9 cellular contexts compared by ENCODE assay signal in the genomic region with DNA sequence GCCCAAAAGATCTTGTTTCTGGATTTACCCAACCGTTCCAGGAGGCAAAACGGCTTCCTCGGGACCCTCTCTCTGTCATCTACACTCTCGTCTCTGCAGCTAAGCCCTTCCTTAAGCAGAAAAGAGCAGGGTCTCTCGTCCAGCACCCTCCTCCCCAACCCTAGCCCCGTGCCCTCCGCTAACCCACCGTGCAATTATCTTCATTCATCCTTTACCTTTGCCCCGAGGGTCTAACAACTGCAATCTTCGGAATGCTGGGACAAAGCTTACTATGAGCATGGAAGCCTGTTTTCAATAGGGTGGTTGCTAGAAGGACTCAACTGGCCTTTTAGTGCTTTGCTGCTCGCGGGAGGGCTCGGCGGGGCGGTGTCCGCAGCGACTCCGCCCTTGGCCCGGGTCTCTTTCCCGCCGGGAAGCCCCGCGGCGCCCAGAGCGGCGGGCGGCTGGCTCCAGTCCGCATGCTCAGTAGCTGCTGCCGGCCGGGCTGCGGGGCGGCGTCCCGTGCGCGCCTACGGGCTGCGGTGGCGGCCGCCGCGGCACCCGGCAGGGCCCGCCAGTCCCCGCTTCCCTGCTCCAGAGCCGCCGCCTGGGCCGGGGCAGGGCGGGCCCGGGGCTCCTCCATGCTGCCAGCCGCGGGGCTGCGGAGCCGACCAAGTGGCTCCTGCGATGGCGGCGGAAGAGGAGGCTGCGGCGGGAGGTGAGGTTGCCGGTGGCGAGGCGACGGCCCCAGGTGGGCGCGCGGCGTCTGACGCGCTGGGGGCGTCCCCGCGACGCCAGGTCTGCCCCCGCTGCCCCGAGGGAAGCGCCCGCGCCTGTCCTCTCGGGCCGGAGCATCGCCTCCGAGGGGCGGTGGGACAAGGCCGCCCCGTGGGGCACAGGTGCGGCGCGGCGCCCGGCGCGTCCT. TPM values are rescaled to one million over a fixed set of nuclear protein-coding genes. Genes with fewer than 3 reads are reported as not detected.
A peak's percentile ranks its signal among the peaks of the same experiment; 100 is the strongest.
DNase-seq lines count a peak whose midpoint lies in the region; ATAC-seq and TF ChIP-seq lines count a peak whose summit lies in the region.
"Had no signal": no experiment of that assay in that cellular context is flagged by ENCODE, and none has a peak within 500 bp of the region (broad histone marks: within the 10 kb centered on the region; RNA-seq: fewer than 3 reads in every experiment).

A gene with protein sequence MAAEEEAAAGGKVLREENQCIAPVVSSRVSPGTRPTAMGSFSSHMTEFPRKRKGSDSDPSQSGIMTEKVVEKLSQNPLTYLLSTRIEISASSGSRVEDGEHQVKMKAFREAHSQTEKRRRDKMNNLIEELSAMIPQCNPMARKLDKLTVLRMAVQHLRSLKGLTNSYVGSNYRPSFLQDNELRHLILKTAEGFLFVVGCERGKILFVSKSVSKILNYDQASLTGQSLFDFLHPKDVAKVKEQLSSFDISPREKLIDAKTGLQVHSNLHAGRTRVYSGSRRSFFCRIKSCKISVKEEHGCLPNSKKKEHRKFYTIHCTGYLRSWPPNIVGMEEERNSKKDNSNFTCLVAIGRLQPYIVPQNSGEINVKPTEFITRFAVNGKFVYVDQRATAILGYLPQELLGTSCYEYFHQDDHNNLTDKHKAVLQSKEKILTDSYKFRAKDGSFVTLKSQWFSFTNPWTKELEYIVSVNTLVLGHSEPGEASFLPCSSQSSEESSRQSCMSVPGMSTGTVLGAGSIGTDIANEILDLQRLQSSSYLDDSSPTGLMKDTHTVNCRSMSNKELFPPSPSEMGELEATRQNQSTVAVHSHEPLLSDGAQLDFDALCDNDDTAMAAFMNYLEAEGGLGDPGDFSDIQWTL (plus strand): TSS at position 430 of the 904 bp plus-strand sequence. CDS start 237 bp downstream, at position 667.

- peak within 1 kb of the TSS; percentile 82 for H3K4me3 ChIP-seq in lung

- DNase-seq in DMS 273 (lab: John Stamatoyannopoulos, UW; ENCODE audit: unreplicated experiment) (peak; percentile 78), DMS 273 treated with DMSO at 0.1 percent for 48 hours (lab: John Stamatoyannopoulos, UW) (no peak), NCI-H1105 treated with DMSO at 0.1 percent for 48 hours (lab: John Stamatoyannopoulos, UW) (peak; percentile 69), WTC11 (ENCODE audit: low spot score) (peak; percentile 67), dermis microvascular lymphatic vessel endothelial cell (ENCODE audit: low read depth in 2 of 2) (peak; percentile 15 to 69), lung (ENCODE audit: low spot score) (no peak)

- no peaks in the 10 kb centered on the region for H3K9me3 Mint-ChIP-seq in WTC11
- no peaks in the 10 kb centered on the region for H3K9me3 Mint-ChIP-seq in stimulated activated memory B cell treated with anti-CD40 and anti-IgM and Interleukin-4, amounts not matched to agents 10 μg/mL and 1 μg/mL and 100 μg/mL, for 72 hours

- peak within 1 kb of the TSS; percentile 91 for H3K4me3 Mint-ChIP-seq in WTC11
- H3K4me3 Mint-ChIP-seq in stimulated activated memory B cell treated with anti-CD40 and anti-IgM and Interleukin-4, amounts not matched to agents 10 μg/mL and 1 μg/mL and 100 μg/mL, for 72 hours, result peak within 1 kb of the TSS; percentile 97

- H3K27me3 Mint-ChIP-seq in WTC11 (ENCODE audit: low read depth), result peaks cover 33% of the 10 kb centered on the region
- peaks cover 16% of the 10 kb centered on the region for H3K27me3 Mint-ChIP-seq in stimulated activated memory B cell treated with anti-CD40 and anti-IgM and Interleukin-4, amounts not matched to agents 10 μg/mL and 1 μg/mL and 100 μg/mL, for 72 hours

- peaks cover 0 to 7% of the 10 kb centered on the region in 2 donors for H3K4me1 ChIP-seq in lung (ENCODE audit: control insufficient read depth in 2 of 2, insufficient read depth in 2 of 2, low read length in 2 of 2)

- ATAC-seq in HG02623 (IDR thresholded peaks at IDR 0.05; ENCODE audit: unreplicated experiment) (peak; percentile 29), WTC11 (peak; percentile 82), lung (ENCODE audit: insufficient read depth, low FRiP score) (peak; percentile 58)
- peak; percentile 69 for ATAC-seq in stimulated activated memory B cell treated with anti-CD40 and anti-IgM and Interleukin-4, amounts not matched to agents 10 μg/mL and 1 μg/mL and 100 μg/mL, for 72 hours

- peaks cover 0 to 2% of the 10 kb centered on the region in 2 donors for H3K36me3 ChIP-seq in lung (ENCODE audit: control insufficient read depth in 2 of 2, insufficient read depth in 2 of 2, low read length in 2 of 2)

- no peaks in the 10 kb centered on the region for H3K9me3 ChIP-seq in lung (ENCODE audit: control insufficient read depth in 2 of 2, insufficient read depth in 1 of 2, low read length in 1 of 2)

- POLR2A ChIA-PET in WTC11 (lab: Charles Lee), result interaction anchor here (0.8 to 1.4 kb wide), 2 partner anchors 105 to 192 kb away, joined by 4 to 5 read pairs; a partner anchor contains a TSS

- H3K4me1 Mint-ChIP-seq in WTC11, result peaks cover 19% of the 10 kb centered on the region
- H3K4me1 Mint-ChIP-seq in stimulated activated memory B cell treated with anti-CD40 and anti-IgM and Interleukin-4, amounts not matched to agents 10 μg/mL and 1 μg/mL and 100 μg/mL, for 72 hours, result peaks cover 44% of the 10 kb centered on the region

- CTCF ChIA-PET in WTC11 (lab: Charles Lee), result interaction anchor here (0.8 kb wide), 1 partner anchor 303 kb away, joined by 3 read pairs; no protein-coding TSS in a partner anchor

- no peaks in the 10 kb centered on the region for H3K27me3 ChIP-seq in lung (ENCODE audit: control insufficient read depth, insufficient read depth)

- no peak for TF ChIP-seq CTCF in WTC11 (IDR thresholded peaks at IDR 0.05)
- TF ChIP-seq CTCF in lung (IDR thresholded peaks at IDR 0.05; ENCODE audit: control extremely low read depth, extremely low read depth), result no peak

- H3K27ac Mint-ChIP-seq in WTC11, result no peak within 1 kb of the TSS
- H3K27ac Mint-ChIP-seq in stimulated activated memory B cell treated with anti-CD40 and anti-IgM and Interleukin-4, amounts not matched to agents 10 μg/mL and 1 μg/mL and 100 μg/mL, for 72 hours, result peak within 1 kb of the TSS; percentile 88

- 2 to 3% methylated on average over 74 to 91 of the region's 92 CpGs for WGBS in lung, 2 donors

- H3K36me3 Mint-ChIP-seq in WTC11, result no peaks in the 10 kb centered on the region
- H3K36me3 Mint-ChIP-seq in stimulated activated memory B cell treated with anti-CD40 and anti-IgM and Interleukin-4, amounts not matched to agents 10 μg/mL and 1 μg/mL and 100 μg/mL, for 72 hours, result peaks cover 9% of the 10 kb centered on the region

- no peak within 1 kb of the TSS for H3K27ac ChIP-seq in lung (ENCODE audit: low read depth in 1 of 2, low read length in 1 of 2)
- H3K27ac ChIP-seq: 22Rv1 had no signal

TF ChIP-seq in WTC11, 78 proteins besides CTCF, POLR2A, EP300 and RAD21 (continues in another document):
- TF ChIP-seq, protein P1, sequence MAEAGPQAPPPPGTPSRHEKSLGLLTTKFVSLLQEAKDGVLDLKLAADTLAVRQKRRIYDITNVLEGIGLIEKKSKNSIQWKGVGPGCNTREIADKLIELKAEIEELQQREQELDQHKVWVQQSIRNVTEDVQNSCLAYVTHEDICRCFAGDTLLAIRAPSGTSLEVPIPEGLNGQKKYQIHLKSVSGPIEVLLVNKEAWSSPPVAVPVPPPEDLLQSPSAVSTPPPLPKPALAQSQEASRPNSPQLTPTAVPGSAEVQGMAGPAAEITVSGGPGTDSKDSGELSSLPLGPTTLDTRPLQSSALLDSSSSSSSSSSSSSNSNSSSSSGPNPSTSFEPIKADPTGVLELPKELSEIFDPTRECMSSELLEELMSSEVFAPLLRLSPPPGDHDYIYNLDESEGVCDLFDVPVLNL (CRISPR knock-in tag; IDR thresholded peaks at IDR 0.05; ENCODE audit: borderline replicate concordance, low read depth), result peak; percentile 78; the same call in 1 of the 2 replicates
- TF ChIP-seq ZNF219 (CRISPR knock-in tag; IDR thresholded peaks at IDR 0.05; ENCODE audit: borderline replicate concordance), result peak; percentile 32; the same call in 1 of the 2 replicates
- TF ChIP-seq, protein P2, sequence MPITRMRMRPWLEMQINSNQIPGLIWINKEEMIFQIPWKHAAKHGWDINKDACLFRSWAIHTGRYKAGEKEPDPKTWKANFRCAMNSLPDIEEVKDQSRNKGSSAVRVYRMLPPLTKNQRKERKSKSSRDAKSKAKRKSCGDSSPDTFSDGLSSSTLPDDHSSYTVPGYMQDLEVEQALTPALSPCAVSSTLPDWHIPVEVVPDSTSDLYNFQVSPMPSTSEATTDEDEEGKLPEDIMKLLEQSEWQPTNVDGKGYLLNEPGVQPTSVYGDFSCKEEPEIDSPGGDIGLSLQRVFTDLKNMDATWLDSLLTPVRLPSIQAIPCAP (CRISPR knock-in tag; IDR thresholded peaks at IDR 0.05), result no peak
- no peak for TF ChIP-seq PRRX2 (CRISPR knock-in tag; IDR thresholded peaks at IDR 0.05)
- 0 out of 2 replicates have a peak, but pooled peaks have one; percentile 23 for TF ChIP-seq ZNF423 (CRISPR knock-in tag; IDR thresholded peaks at IDR 0.05)
- TF ChIP-seq, protein P3, sequence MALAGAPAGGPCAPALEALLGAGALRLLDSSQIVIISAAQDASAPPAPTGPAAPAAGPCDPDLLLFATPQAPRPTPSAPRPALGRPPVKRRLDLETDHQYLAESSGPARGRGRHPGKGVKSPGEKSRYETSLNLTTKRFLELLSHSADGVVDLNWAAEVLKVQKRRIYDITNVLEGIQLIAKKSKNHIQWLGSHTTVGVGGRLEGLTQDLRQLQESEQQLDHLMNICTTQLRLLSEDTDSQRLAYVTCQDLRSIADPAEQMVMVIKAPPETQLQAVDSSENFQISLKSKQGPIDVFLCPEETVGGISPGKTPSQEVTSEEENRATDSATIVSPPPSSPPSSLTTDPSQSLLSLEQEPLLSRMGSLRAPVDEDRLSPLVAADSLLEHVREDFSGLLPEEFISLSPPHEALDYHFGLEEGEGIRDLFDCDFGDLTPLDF (CRISPR knock-in tag; IDR thresholded peaks at IDR 0.05), result no peak
- TF ChIP-seq ZNF416 (CRISPR knock-in tag; IDR thresholded peaks at IDR 0.05), result no peak
- TF ChIP-seq NR1H2 (CRISPR knock-in tag; IDR thresholded peaks at IDR 0.05), result no peak
- no peak for TF ChIP-seq RELA (CRISPR knock-in tag; IDR thresholded peaks at IDR 0.05; ENCODE audit: borderline replicate concordance)

RNA-seq across cellular contexts. Expression of the gene that starts here (rescaled TPM):
- 11.1 to 16.2 TPM (median 13.6 TPM) in 3 replicates for total RNA-seq in WTC11 (2021)
- 25.4 and 31.8 TPM in 2 replicates for total RNA-seq in dermis microvascular lymphatic vessel endothelial cell
- 1 to 10 TPM; 1.6 to 7.3 TPM for total RNA-seq in lung
- polyA plus RNA-seq in lung, result 1 to 10 TPM; 1.5 to 7.8 TPM

Comparison
In these comparisons a context has a peak if more than half of its experiments do, and no peak if none do; other contexts are left out.
1. DNase-seq: peak in DMS 273 (single experiment), NCI-H1105 treated with DMSO at 0.1 percent for 48 hours (single experiment), WTC11 (single experiment) and dermis microvascular lymphatic vessel endothelial cell (2 of 2); none in DMS 273 treated with DMSO at 0.1 percent for 48 hours (single experiment) and lung (single experiment).
2. ATAC-seq: peak in every context shown above with its lines; median percentile 82 in WTC11; 69 in stimulated activated memory B cell treated with anti-CD40 and anti-IgM and Interleukin-4, amounts not matched to agents 10 μg/mL and 1 μg/mL and 100 μg/mL, for 72 hours; 58 in lung; 29 in HG02623.